In the genomic region with DNA sequence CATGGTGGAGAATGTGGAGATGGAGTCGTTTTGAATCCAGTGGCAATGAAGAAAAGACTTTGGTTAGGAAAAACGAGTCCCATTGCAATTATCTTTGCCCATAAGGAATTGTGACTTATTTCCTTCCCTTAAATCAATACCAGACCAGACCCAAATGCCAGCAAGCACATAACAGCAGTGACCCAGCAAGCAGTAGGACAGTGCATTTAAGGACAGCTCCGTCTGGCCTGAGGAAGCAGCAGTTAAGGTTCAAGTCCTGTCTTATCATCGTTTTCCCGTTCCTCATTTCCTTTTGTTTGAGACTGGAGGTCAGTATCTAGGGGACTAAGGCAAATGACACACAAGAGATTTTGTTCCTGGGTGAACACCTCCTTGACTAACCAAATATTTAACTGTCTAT, we compare ENCODE assay signal across 2 cellular contexts.
TF ChIP-seq lines count a peak whose summit lies in the region.

No MANE protein-coding gene starts in this region.

TF ChIP-seq in liver, 16 proteins besides CTCF, POLR2A, EP300 and RAD21:
- TF ChIP-seq, protein P1, sequence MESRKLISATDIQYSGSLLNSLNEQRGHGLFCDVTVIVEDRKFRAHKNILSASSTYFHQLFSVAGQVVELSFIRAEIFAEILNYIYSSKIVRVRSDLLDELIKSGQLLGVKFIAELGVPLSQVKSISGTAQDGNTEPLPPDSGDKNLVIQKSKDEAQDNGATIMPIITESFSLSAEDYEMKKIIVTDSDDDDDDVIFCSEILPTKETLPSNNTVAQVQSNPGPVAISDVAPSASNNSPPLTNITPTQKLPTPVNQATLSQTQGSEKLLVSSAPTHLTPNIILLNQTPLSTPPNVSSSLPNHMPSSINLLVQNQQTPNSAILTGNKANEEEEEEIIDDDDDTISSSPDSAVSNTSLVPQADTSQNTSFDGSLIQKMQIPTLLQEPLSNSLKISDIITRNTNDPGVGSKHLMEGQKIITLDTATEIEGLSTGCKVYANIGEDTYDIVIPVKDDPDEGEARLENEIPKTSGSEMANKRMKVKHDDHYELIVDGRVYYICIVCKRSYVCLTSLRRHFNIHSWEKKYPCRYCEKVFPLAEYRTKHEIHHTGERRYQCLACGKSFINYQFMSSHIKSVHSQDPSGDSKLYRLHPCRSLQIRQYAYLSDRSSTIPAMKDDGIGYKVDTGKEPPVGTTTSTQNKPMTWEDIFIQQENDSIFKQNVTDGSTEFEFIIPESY (IDR thresholded peaks at IDR 0.05), result no peak
- TF ChIP-seq, protein P2, sequence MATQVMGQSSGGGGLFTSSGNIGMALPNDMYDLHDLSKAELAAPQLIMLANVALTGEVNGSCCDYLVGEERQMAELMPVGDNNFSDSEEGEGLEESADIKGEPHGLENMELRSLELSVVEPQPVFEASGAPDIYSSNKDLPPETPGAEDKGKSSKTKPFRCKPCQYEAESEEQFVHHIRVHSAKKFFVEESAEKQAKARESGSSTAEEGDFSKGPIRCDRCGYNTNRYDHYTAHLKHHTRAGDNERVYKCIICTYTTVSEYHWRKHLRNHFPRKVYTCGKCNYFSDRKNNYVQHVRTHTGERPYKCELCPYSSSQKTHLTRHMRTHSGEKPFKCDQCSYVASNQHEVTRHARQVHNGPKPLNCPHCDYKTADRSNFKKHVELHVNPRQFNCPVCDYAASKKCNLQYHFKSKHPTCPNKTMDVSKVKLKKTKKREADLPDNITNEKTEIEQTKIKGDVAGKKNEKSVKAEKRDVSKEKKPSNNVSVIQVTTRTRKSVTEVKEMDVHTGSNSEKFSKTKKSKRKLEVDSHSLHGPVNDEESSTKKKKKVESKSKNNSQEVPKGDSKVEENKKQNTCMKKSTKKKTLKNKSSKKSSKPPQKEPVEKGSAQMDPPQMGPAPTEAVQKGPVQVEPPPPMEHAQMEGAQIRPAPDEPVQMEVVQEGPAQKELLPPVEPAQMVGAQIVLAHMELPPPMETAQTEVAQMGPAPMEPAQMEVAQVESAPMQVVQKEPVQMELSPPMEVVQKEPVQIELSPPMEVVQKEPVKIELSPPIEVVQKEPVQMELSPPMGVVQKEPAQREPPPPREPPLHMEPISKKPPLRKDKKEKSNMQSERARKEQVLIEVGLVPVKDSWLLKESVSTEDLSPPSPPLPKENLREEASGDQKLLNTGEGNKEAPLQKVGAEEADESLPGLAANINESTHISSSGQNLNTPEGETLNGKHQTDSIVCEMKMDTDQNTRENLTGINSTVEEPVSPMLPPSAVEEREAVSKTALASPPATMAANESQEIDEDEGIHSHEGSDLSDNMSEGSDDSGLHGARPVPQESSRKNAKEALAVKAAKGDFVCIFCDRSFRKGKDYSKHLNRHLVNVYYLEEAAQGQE (IDR thresholded peaks at IDR 0.05), result no peak
- TF ChIP-seq NR2F2 (IDR thresholded peaks at IDR 0.05) (peak; percentile 65), GABPA (IDR thresholded peaks at IDR 0.05 in 1 of 2, conservative IDR thresholded peaks at IDR 0.05 in 1 of 2) (no peak), HNF4A (conservative IDR thresholded peaks at IDR 0.05) (no peak), YY1 (IDR thresholded peaks at IDR 0.05) (no peak), TAF1 (conservative IDR thresholded peaks at IDR 0.05) (no peak), JUND (IDR thresholded peaks at IDR 0.05) (no peak), HNF4G (IDR thresholded peaks at IDR 0.05) (no peak), RXRA (IDR thresholded peaks at IDR 0.05) (peak; percentile 48 to 57)
- TF ChIP-seq, protein P3, sequence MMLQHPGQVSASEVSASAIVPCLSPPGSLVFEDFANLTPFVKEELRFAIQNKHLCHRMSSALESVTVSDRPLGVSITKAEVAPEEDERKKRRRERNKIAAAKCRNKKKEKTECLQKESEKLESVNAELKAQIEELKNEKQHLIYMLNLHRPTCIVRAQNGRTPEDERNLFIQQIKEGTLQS (IDR thresholded peaks at IDR 0.05), result no peak

TF ChIP-seq in HepG2, 621 proteins besides CTCF, POLR2A, EP300 and RAD21:
- TF ChIP-seq ZZZ3 (CRISPR knock-in tag; IDR thresholded peaks at IDR 0.05; ENCODE audit: borderline replicate concordance) (no peak), ZSCAN22 (CRISPR knock-in tag; IDR thresholded peaks at IDR 0.05) (no peak), NRL (CRISPR knock-in tag; IDR thresholded peaks at IDR 0.05; ENCODE audit: borderline replicate concordance) (no peak), NBN (conservative IDR thresholded peaks at IDR 0.05) (no peak), EHMT2 (IDR thresholded peaks at IDR 0.05; ENCODE audit: borderline replicate concordance, low read depth, low read length) (no peak), ZNF572 (CRISPR knock-in tag; IDR thresholded peaks at IDR 0.05) (no peak), ZNF746 (CRISPR knock-in tag; IDR thresholded peaks at IDR 0.05) (no peak), MED8 (CRISPR knock-in tag; IDR thresholded peaks at IDR 0.05; ENCODE audit: insufficient replicate concordance) (no peak), ZNF367 (CRISPR knock-in tag; IDR thresholded peaks at IDR 0.05; ENCODE audit: borderline replicate concordance) (no peak), ZNF24 (IDR thresholded peaks at IDR 0.05) (no peak), ZNF20 (CRISPR knock-in tag; IDR thresholded peaks at IDR 0.05) (no peak), ZSCAN31 (CRISPR knock-in tag; IDR thresholded peaks at IDR 0.05; ENCODE audit: low read depth) (no peak)
- TF ChIP-seq, protein P4, sequence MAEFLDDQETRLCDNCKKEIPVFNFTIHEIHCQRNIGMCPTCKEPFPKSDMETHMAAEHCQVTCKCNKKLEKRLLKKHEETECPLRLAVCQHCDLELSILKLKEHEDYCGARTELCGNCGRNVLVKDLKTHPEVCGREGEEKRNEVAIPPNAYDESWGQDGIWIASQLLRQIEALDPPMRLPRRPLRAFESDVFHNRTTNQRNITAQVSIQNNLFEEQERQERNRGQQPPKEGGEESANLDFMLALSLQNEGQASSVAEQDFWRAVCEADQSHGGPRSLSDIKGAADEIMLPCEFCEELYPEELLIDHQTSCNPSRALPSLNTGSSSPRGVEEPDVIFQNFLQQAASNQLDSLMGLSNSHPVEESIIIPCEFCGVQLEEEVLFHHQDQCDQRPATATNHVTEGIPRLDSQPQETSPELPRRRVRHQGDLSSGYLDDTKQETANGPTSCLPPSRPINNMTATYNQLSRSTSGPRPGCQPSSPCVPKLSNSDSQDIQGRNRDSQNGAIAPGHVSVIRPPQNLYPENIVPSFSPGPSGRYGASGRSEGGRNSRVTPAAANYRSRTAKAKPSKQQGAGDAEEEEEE (CRISPR knock-in tag; IDR thresholded peaks at IDR 0.05; ENCODE audit: borderline replicate concordance), result no peak
- TF ChIP-seq, protein P5, sequence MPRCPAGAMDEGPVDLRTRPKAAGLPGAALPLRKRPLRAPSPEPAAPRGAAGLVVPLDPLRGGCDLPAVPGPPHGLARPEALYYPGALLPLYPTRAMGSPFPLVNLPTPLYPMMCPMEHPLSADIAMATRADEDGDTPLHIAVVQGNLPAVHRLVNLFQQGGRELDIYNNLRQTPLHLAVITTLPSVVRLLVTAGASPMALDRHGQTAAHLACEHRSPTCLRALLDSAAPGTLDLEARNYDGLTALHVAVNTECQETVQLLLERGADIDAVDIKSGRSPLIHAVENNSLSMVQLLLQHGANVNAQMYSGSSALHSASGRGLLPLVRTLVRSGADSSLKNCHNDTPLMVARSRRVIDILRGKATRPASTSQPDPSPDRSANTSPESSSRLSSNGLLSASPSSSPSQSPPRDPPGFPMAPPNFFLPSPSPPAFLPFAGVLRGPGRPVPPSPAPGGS (CRISPR knock-in tag; IDR thresholded peaks at IDR 0.05), result no peak
- TF ChIP-seq, protein P6, sequence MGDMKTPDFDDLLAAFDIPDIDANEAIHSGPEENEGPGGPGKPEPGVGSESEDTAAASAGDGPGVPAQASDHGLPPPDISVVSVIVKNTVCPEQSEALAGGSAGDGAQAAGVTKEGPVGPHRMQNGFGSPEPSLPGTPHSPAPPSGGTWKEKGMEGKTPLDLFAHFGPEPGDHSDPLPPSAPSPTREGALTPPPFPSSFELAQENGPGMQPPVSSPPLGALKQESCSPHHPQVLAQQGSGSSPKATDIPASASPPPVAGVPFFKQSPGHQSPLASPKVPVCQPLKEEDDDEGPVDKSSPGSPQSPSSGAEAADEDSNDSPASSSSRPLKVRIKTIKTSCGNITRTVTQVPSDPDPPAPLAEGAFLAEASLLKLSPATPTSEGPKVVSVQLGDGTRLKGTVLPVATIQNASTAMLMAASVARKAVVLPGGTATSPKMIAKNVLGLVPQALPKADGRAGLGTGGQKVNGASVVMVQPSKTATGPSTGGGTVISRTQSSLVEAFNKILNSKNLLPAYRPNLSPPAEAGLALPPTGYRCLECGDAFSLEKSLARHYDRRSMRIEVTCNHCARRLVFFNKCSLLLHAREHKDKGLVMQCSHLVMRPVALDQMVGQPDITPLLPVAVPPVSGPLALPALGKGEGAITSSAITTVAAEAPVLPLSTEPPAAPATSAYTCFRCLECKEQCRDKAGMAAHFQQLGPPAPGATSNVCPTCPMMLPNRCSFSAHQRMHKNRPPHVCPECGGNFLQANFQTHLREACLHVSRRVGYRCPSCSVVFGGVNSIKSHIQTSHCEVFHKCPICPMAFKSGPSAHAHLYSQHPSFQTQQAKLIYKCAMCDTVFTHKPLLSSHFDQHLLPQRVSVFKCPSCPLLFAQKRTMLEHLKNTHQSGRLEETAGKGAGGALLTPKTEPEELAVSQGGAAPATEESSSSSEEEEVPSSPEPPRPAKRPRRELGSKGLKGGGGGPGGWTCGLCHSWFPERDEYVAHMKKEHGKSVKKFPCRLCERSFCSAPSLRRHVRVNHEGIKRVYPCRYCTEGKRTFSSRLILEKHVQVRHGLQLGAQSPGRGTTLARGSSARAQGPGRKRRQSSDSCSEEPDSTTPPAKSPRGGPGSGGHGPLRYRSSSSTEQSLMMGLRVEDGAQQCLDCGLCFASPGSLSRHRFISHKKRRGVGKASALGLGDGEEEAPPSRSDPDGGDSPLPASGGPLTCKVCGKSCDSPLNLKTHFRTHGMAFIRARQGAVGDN (CRISPR knock-in tag; IDR thresholded peaks at IDR 0.05), result no peak
